16 cellular contexts compared by ENCODE assay signal in genomic region chr1:42740756-42741580, GRCh38. TPM values are rescaled to one million over a fixed set of nuclear protein-coding genes. Genes with fewer than 3 reads are reported as not detected.
DNase-seq lines count a peak whose midpoint lies in the region; ATAC-seq, FAIRE-seq and TF ChIP-seq lines count a peak whose summit lies in the region.
"Had no signal": no experiment of that assay in that cellular context is flagged by ENCODE, and none has a peak within 500 bp of the region (broad histone marks: within the 10 kb centered on the region; RNA-seq: fewer than 3 reads in every experiment).

No MANE protein-coding gene starts in this region.

- TF ChIP-seq RAD21 in K562 (CRISPR knock-in tag; conservative IDR thresholded peaks at IDR 0.05 in 1 of 2, IDR thresholded peaks at IDR 0.05 in 1 of 2) = no peak

- peaks cover 47% of the 10 kb centered on the region for H3K4me1 Mint-ChIP-seq in nephron

- POLR2A ChIA-PET in K562 (lab: Yijun Ruan, JAX) = interaction anchor here (0.6 to 0.9 kb wide), 3 partner anchors 58 to 528 kb away, joined by 3 read pairs; no protein-coding TSS in a partner anchor

- H3K4me3 Mint-ChIP-seq in nephron = peak overlapping the region; percentile 42 to 66 (median 59)
- H3K4me3 Mint-ChIP-seq: activated T-cell treated with anti-CD3 and anti-CD28 coated beads, Interleukin-2, amount 50 U/mL, for 24 hours; stimulated activated memory B cell treated with anti-CD40 and anti-IgM and Interleukin-4, amounts not matched to agents 10 μg/mL and 1 μg/mL and 100 μg/mL, for 72 hours had no signal

- intact Hi-C loops in K562 (cut with micrococcal nuclease) = no loop called here

- whole genome bisulfite sequencing in K562 (ENCODE audit: insufficient coverage, low coverage, missing lambda C conversion rate) = 21% methylated on average over 16 of the region's 20 CpGs

- ATAC-seq in K562 = no peak
- ATAC-seq: stimulated activated memory B cell treated with anti-CD40 and anti-IgM and Interleukin-4, amounts not matched to agents 10 μg/mL and 1 μg/mL and 100 μg/mL, for 72 hours had no signal

- TF ChIP-seq CTCF in K562 (IDR thresholded peaks at IDR 0.05 in 2 of 3, conservative IDR thresholded peaks at IDR 0.05 in 1 of 3; ENCODE audit: insufficient read depth in 2 of 3, low read depth in 1 of 3, low read length in 3 of 3) (no peak), nephron (IDR thresholded peaks at IDR 0.05; ENCODE audit: unreplicated experiment in 3 of 3) (no peak)

- H3K36me3 Mint-ChIP-seq in nephron (ENCODE audit: low read depth) = peaks cover 9% of the 10 kb centered on the region
- H3K36me3 Mint-ChIP-seq: stimulated activated memory B cell treated with anti-CD40 and anti-IgM and Interleukin-4, amounts not matched to agents 10 μg/mL and 1 μg/mL and 100 μg/mL, for 72 hours; type B pancreatic cell had no signal

- no peak overlapping the region for H3K4me3 ChIP-seq in K562

- no peak for FAIRE-seq in K562 (lab: Jason Lieb, UNC)
- FAIRE-seq: endometrium had no signal

- BruUV-seq in K562 (replicated peaks; lab: Mats Ljungman, UMichigan) = no TSS peak

- H3K27me3 ChIP-seq in K562 (ENCODE audit: control insufficient read depth in 2 of 2, insufficient read depth in 2 of 2, low read length in 2 of 2) = peaks cover 4 to 29% of the 10 kb centered on the region in 2 experiments; a peak in 4 of 5 replicates

- H3K79me2 ChIP-seq in K562 (ENCODE audit: control insufficient read depth, insufficient read depth, low read length) = no peaks in the 10 kb centered on the region

- H3K27me3 Mint-ChIP-seq in nephron (ENCODE audit: low read depth) = no peaks in the 10 kb centered on the region
- H3K27me3 Mint-ChIP-seq: activated T-cell treated with anti-CD3 and anti-CD28 coated beads, Interleukin-2, amount 50 U/mL, for 24 hours; stimulated activated memory B cell treated with anti-CD40 and anti-IgM and Interleukin-4, amounts not matched to agents 10 μg/mL and 1 μg/mL and 100 μg/mL, for 72 hours; type B pancreatic cell had no signal

- H3K27ac ChIP-seq in K562 (ENCODE audit: extremely low read depth, low read depth, low read length) = no peak overlapping the region

- no peaks in the 10 kb centered on the region for H3K9me3 ChIP-seq in ES-I3 (ENCODE audit: control insufficient read depth, insufficient read depth, low read length)
- no peaks in the 10 kb centered on the region for H3K9me3 ChIP-seq in K562 (replicated peaks; ENCODE audit: control insufficient read depth, insufficient read depth, low read depth, low read length)

- H3K9ac ChIP-seq in ES-I3 (ENCODE audit: low read depth, low read length) = peak overlapping the region; percentile 11; the same call in 1 of the 2 replicates
- H3K9ac ChIP-seq in K562 (ENCODE audit: insufficient read depth in 1 of 2, low read depth in 2 of 2, low read length in 2 of 2) = peak overlapping the region in 1 of 2 experiments; percentile 23; a peak in 1 of 4 replicates

- no peaks in the 10 kb centered on the region for H3K9me3 Mint-ChIP-seq in nephron
- H3K9me3 Mint-ChIP-seq: activated T-cell treated with anti-CD3 and anti-CD28 coated beads, Interleukin-2, amount 50 U/mL, for 24 hours; stimulated activated memory B cell treated with anti-CD40 and anti-IgM and Interleukin-4, amounts not matched to agents 10 μg/mL and 1 μg/mL and 100 μg/mL, for 72 hours; type B pancreatic cell had no signal

- peaks cover 5% of the 10 kb centered on the region; the same call in 1 of the 2 replicates for H4K20me1 ChIP-seq in K562 (replicated peaks; ENCODE audit: control insufficient read depth, insufficient read depth, low read length)

- in situ Hi-C loops in K562 (cut with MboI) = loop anchor here (10.0 to 25.0 kb wide), 2 partner anchors 154 to 396 kb away; no protein-coding TSS in a partner anchor

- H3K27ac Mint-ChIP-seq in nephron = peak overlapping the region; percentile 96 to 99 (median 98)
- H3K27ac Mint-ChIP-seq: activated T-cell treated with anti-CD3 and anti-CD28 coated beads, Interleukin-2, amount 50 U/mL, for 24 hours; stimulated activated memory B cell treated with anti-CD40 and anti-IgM and Interleukin-4, amounts not matched to agents 10 μg/mL and 1 μg/mL and 100 μg/mL, for 72 hours; type B pancreatic cell had no signal

- peaks cover 4% of the 10 kb centered on the region; the same call in 1 of the 2 replicates for H3K36me3 ChIP-seq in ES-I3 (ENCODE audit: insufficient read depth, low read length)
- peaks cover 4% of the 10 kb centered on the region; the same call in 2 of the 3 replicates for H3K36me3 ChIP-seq in K562 (ENCODE audit: control insufficient read depth, insufficient read depth, low read length)

- no peak overlapping the region for H2AFZ ChIP-seq in K562 (ENCODE audit: low read depth, low read length)

- no peak for TF ChIP-seq POLR2A in K562 (conservative IDR thresholded peaks at IDR 0.05)

- TF ChIP-seq EP300 in K562 (IDR thresholded peaks at IDR 0.05; ENCODE audit: low read length) = no peak

- H3K4me2 ChIP-seq in K562 (ENCODE audit: insufficient read depth, low read length) = no peak overlapping the region

- no peak for DNase-seq in K562 (ENCODE audit: extremely low read depth in 1 of 4, low spot score in 3 of 4)
- DNase-seq in activated effector memory CD4-positive, alpha-beta T cell treated with Interleukin-2 at 50 U/mL for 16 hours = no peak
- DNase-seq in hippocampal formation (lab: John Stamatoyannopoulos, UW) = no peak
- no peak for DNase-seq in DMS153 treated with DMSO at 0.1 percent for 48 hours (lab: John Stamatoyannopoulos, UW; ENCODE audit: unreplicated experiment)
- DNase-seq: activated T-cell treated with anti-CD3 and anti-CD28 coated beads, Interleukin-2, amount 50 U/mL, for 24 hours; central memory CD4-positive, alpha-beta T cell; COR-L47; foreskin fibroblast; NCI-H146; NCI-H2227 treated with DMSO at 0.1 percent for 48 hours had no signal

- CTCF ChIA-PET in K562 (lab: Yijun Ruan, JAX; ENCODE audit: low intra/inter-chr PET ratio) = no interaction called here

- H3K4me1 ChIP-seq in ES-I3 (ENCODE audit: insufficient read depth, low read length) (peaks cover 30% of the 10 kb centered on the region), K562 (replicated peaks in 1 of 2; ENCODE audit: control insufficient read depth in 2 of 2, insufficient read depth in 2 of 2, low read length in 2 of 2) (peaks cover 0 to 34% of the 10 kb centered on the region in 2 experiments; a peak in 2 of 5 replicates)

- peaks cover 5% of the 10 kb centered on the region for H3K9me1 ChIP-seq in K562 (ENCODE audit: control insufficient read depth, insufficient read depth, low read length)

RNA-seq across cellular contexts. Expression of gene CLDN19, which starts 0.9 kb away (rescaled TPM):
- not detected in 2 replicates for total RNA-seq in K562 (2011; cell fraction: chromatin; rRNA removed; ENCODE audit: low replicate concordance)
- total RNA-seq in K562 (2011; cell fraction: nucleolus; rRNA removed) = not detected in 2 replicates
- total RNA-seq in K562 (2011; cell fraction: nucleoplasm; rRNA removed) = not detected in 2 replicates
- total RNA-seq in K562 (2014; rRNA removed) (not detected in 2 replicates), K562 (2014; rRNA removed; fragmentation: Illumina TruSeq; extraction: Trizol) (not detected in 2 replicates), K562 (2015; rRNA removed; fragmentation: Illumina TruSeq; extraction: Trizol) (not detected in 2 replicates), K562 (2021) (not detected in 2 replicates)
- polyA plus RNA-seq in K562 (2011; rRNA removed) (not detected in 2 replicates), K562 (2014; fragmentation: Illumina TruSeq; extraction: Trizol) (not detected in 2 replicates), K562 (2014; fragmentation: Nextera tagmentation; extraction: Ambion mirVana) (not detected), K562 (2014; rRNA removed) (not detected in 2 replicates)
- 0.03 TPM in 1 of 2 replicates, not detected in the other for polyA plus RNA-seq in K562 (2011; cell fraction: cytosol; rRNA removed)
- not detected in 2 replicates for polyA plus RNA-seq in K562 (2011; cell fraction: nucleus; rRNA removed)
- 0.03 TPM in 1 of 2 replicates, not detected in the other for polyA plus RNA-seq in K562 (2012)
- polyA minus RNA-seq in K562 (2011; rRNA and poly(A)+ RNA removed) = not detected in 2 replicates
- polyA minus RNA-seq in K562 (2011; cell fraction: cytosol; rRNA and poly(A)+ RNA removed) = not detected in 2 replicates
- polyA minus RNA-seq in K562 (2011; cell fraction: nucleus; rRNA and poly(A)+ RNA removed) = not detected in 2 replicates
- total RNA-seq: LHCN-M2 had no signal

RNA-seq across cellular contexts. Expression of gene P3H1, which starts 25.9 kb away (rescaled TPM):
- 176 and 400 TPM in 2 replicates for total RNA-seq in K562 (2011; cell fraction: chromatin; rRNA removed; ENCODE audit: low replicate concordance)
- 273 and 316 TPM in 2 replicates for total RNA-seq in K562 (2011; cell fraction: nucleolus; rRNA removed)
- 218 and 223 TPM in 2 replicates for total RNA-seq in K562 (2011; cell fraction: nucleoplasm; rRNA removed)
- total RNA-seq in K562 (2014; rRNA removed) (45.7 and 55.3 TPM in 2 replicates), K562 (2014; rRNA removed; fragmentation: Illumina TruSeq; extraction: Trizol) (22.5 and 26.1 TPM in 2 replicates), K562 (2015; rRNA removed; fragmentation: Illumina TruSeq; extraction: Trizol) (39.2 and 40.8 TPM in 2 replicates), K562 (2021) (79.5 and 81.7 TPM in 2 replicates)
- polyA plus RNA-seq in K562 (2011; rRNA removed) (60.9 and 92.0 TPM in 2 replicates), K562 (2014; fragmentation: Illumina TruSeq; extraction: Trizol) (52.1 and 55.8 TPM in 2 replicates), K562 (2014; fragmentation: Nextera tagmentation; extraction: Ambion mirVana) (1 to 10 TPM; 1.7 to 5.0 TPM), K562 (2014; rRNA removed) (50.1 and 62.9 TPM in 2 replicates)
- polyA plus RNA-seq in K562 (2011; cell fraction: cytosol; rRNA removed) = 76.7 and 89.6 TPM in 2 replicates
- polyA plus RNA-seq in K562 (2011; cell fraction: nucleus; rRNA removed) = 482 and 572 TPM in 2 replicates
- 38.4 and 79.3 TPM in 2 replicates for polyA plus RNA-seq in K562 (2012)
- polyA minus RNA-seq in K562 (2011; rRNA and poly(A)+ RNA removed) = 61.5 and 64.9 TPM in 2 replicates
- 52.2 and 52.3 TPM in 2 replicates for polyA minus RNA-seq in K562 (2011; cell fraction: cytosol; rRNA and poly(A)+ RNA removed)
- polyA minus RNA-seq in K562 (2011; cell fraction: nucleus; rRNA and poly(A)+ RNA removed) = 97.6 and 154 TPM in 2 replicates

RNA-seq across cellular contexts. Expression of gene C1orf50, which starts 26.1 kb away (rescaled TPM):
- 18.1 and 39.6 TPM in 2 replicates for total RNA-seq in K562 (2011; cell fraction: chromatin; rRNA removed; ENCODE audit: low replicate concordance)
- total RNA-seq in K562 (2011; cell fraction: nucleolus; rRNA removed) = 13.2 and 14.9 TPM in 2 replicates
- 26.0 and 38.0 TPM in 2 replicates for total RNA-seq in K562 (2011; cell fraction: nucleoplasm; rRNA removed)
- total RNA-seq in K562 (2014; rRNA removed) (3.5 and 5.7 TPM in 2 replicates), K562 (2014; rRNA removed; fragmentation: Illumina TruSeq; extraction: Trizol) (5.2 and 8.1 TPM in 2 replicates), K562 (2015; rRNA removed; fragmentation: Illumina TruSeq; extraction: Trizol) (5.3 and 5.9 TPM in 2 replicates), K562 (2021) (5.7 and 8.5 TPM in 2 replicates)
- polyA plus RNA-seq in K562 (2011; rRNA removed) (12.5 and 13.9 TPM in 2 replicates), K562 (2014; fragmentation: Illumina TruSeq; extraction: Trizol) (5.4 and 7.1 TPM in 2 replicates), K562 (2014; fragmentation: Nextera tagmentation; extraction: Ambion mirVana) (1 to 10 TPM in 1 of 2 experiments, under 1 TPM in 1; 0.55 to 1.8 TPM), K562 (2014; rRNA removed) (3.4 and 3.5 TPM in 2 replicates)
- polyA plus RNA-seq in K562 (2011; cell fraction: cytosol; rRNA removed) = 4.9 and 5.3 TPM in 2 replicates
- polyA plus RNA-seq in K562 (2011; cell fraction: nucleus; rRNA removed) = 3.7 and 8.0 TPM in 2 replicates
- 3.3 and 7.4 TPM in 2 replicates for polyA plus RNA-seq in K562 (2012)
- 9.5 and 11.0 TPM in 2 replicates for polyA minus RNA-seq in K562 (2011; rRNA and poly(A)+ RNA removed)
- polyA minus RNA-seq in K562 (2011; cell fraction: cytosol; rRNA and poly(A)+ RNA removed) = 1.8 and 2.4 TPM in 2 replicates
- polyA minus RNA-seq in K562 (2011; cell fraction: nucleus; rRNA and poly(A)+ RNA removed) = 5.1 and 8.7 TPM in 2 replicates

RNA-seq across cellular contexts. Expression of gene TMEM269, which starts 43.8 kb away (rescaled TPM):
- 0.53 and 2.8 TPM in 2 replicates for total RNA-seq in K562 (2011; cell fraction: chromatin; rRNA removed; ENCODE audit: low replicate concordance)
- 1.0 and 1.2 TPM in 2 replicates for total RNA-seq in K562 (2011; cell fraction: nucleolus; rRNA removed)
- total RNA-seq in K562 (2011; cell fraction: nucleoplasm; rRNA removed) = 1.4 and 1.8 TPM in 2 replicates
- 0.08 and 0.09 TPM in 2 replicates for total RNA-seq in K562 (2014; rRNA removed)
- total RNA-seq in K562 (2014; rRNA removed; fragmentation: Illumina TruSeq; extraction: Trizol) = 0.18 and 0.22 TPM in 2 replicates
- total RNA-seq in K562 (2015; rRNA removed; fragmentation: Illumina TruSeq; extraction: Trizol) = 0.04 and 0.22 TPM in 2 replicates
- total RNA-seq in K562 (2021) = 0.27 and 0.34 TPM in 2 replicates
- 0.49 and 0.58 TPM in 2 replicates for polyA plus RNA-seq in K562 (2011; rRNA removed)
- polyA plus RNA-seq in K562 (2011; cell fraction: cytosol; rRNA removed) = 0.07 and 0.19 TPM in 2 replicates
- 0.61 and 1.6 TPM in 2 replicates for polyA plus RNA-seq in K562 (2011; cell fraction: nucleus; rRNA removed)
- 0.14 and 0.35 TPM in 2 replicates for polyA plus RNA-seq in K562 (2012)
- 0.21 and 0.27 TPM in 2 replicates for polyA plus RNA-seq in K562 (2014; fragmentation: Illumina TruSeq; extraction: Trizol)
- under 1 TPM; 0.18 to 0.21 TPM for polyA plus RNA-seq in K562 (2014; fragmentation: Nextera tagmentation; extraction: Ambion mirVana)
- 0.09 TPM in 2 replicates for polyA plus RNA-seq in K562 (2014; rRNA removed)
- polyA minus RNA-seq in K562 (2011; rRNA and poly(A)+ RNA removed) = 0.25 and 0.75 TPM in 2 replicates
- not detected in 2 replicates for polyA minus RNA-seq in K562 (2011; cell fraction: cytosol; rRNA and poly(A)+ RNA removed)
- 0.54 and 0.78 TPM in 2 replicates for polyA minus RNA-seq in K562 (2011; cell fraction: nucleus; rRNA and poly(A)+ RNA removed)
- total RNA-seq: LHCN-M2 had no signal

RNA-seq across cellular contexts. Expression of gene YBX1, which starts 58.8 kb away (rescaled TPM):
- total RNA-seq in K562 (2011; cell fraction: chromatin; rRNA removed; ENCODE audit: low replicate concordance) = 47.4 and 83.8 TPM in 2 replicates
- 59.5 and 62.8 TPM in 2 replicates for total RNA-seq in K562 (2011; cell fraction: nucleolus; rRNA removed)
- total RNA-seq in K562 (2011; cell fraction: nucleoplasm; rRNA removed) = 90.9 and 179 TPM in 2 replicates
- total RNA-seq in K562 (2014; rRNA removed) (1,738 and 1,868 TPM in 2 replicates), K562 (2014; rRNA removed; fragmentation: Illumina TruSeq; extraction: Trizol) (1,262 and 1,370 TPM in 2 replicates), K562 (2015; rRNA removed; fragmentation: Illumina TruSeq; extraction: Trizol) (1,548 and 1,573 TPM in 2 replicates), K562 (2021) (1,160 and 1,216 TPM in 2 replicates)
- polyA plus RNA-seq in K562 (2011; rRNA removed) (411 and 825 TPM in 2 replicates), K562 (2014; fragmentation: Illumina TruSeq; extraction: Trizol) (1,646 and 1,955 TPM in 2 replicates), K562 (2014; fragmentation: Nextera tagmentation; extraction: Ambion mirVana) (100 to 1,000 TPM; 363 to 380 TPM), K562 (2014; rRNA removed) (1,176 and 1,182 TPM in 2 replicates)
- polyA plus RNA-seq in K562 (2011; cell fraction: cytosol; rRNA removed) = 506 and 740 TPM in 2 replicates
- 320 and 421 TPM in 2 replicates for polyA plus RNA-seq in K562 (2011; cell fraction: nucleus; rRNA removed)
- polyA plus RNA-seq in K562 (2012) = 794 and 1,429 TPM in 2 replicates
- polyA minus RNA-seq in K562 (2011; rRNA and poly(A)+ RNA removed) = 483 and 659 TPM in 2 replicates
- 380 and 478 TPM in 2 replicates for polyA minus RNA-seq in K562 (2011; cell fraction: cytosol; rRNA and poly(A)+ RNA removed)
- polyA minus RNA-seq in K562 (2011; cell fraction: nucleus; rRNA and poly(A)+ RNA removed) = 66.0 and 120 TPM in 2 replicates
